19 cellular contexts compared by ENCODE assay signal in the genomic region with DNA sequence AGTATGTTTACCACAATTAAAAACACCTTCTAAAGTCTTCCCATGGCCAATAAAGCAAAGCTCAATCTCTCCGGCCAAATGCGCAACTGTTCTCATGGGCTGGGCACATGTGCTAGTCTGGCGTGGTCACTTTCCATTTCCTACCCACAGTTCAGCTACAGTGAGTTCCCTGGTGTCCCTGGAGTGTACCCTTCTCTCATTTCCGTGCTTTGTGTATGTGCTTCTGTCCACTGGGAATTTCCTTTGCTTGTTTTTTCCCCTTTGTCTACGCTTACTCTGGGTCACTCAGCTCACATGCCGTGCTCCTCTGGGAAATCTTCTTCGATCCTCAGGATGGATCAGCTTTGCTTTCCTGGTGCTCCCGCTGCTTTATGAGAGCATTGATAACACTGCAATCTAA.
"Had no signal": no experiment of that assay in that cellular context is flagged by ENCODE, and none has a peak within 500 bp of the region (broad histone marks: within the 10 kb centered on the region; RNA-seq: fewer than 3 reads in every experiment).

No MANE protein-coding gene starts in this region.

- DNase-seq: activated CD4-positive, alpha-beta T cell treated with anti-CD3 and anti-CD28 coated beads for 1 hour; activated CD8-positive, alpha-beta memory T cell treated with anti-CD3 and anti-CD28 coated beads for 24 hours; activated CD8-positive, alpha-beta memory T cell treated with anti-CD3 and anti-CD28 coated beads, Interleukin-2, amount 50 U/mL, for 48 hours; activated effector memory CD4-positive, alpha-beta T cell treated with anti-CD3 and anti-CD28 coated beads, Interleukin-2, amount 50 U/mL, for 16 hours; activated T-cell treated with anti-CD3 and anti-CD28 coated beads, Interleukin-2, amount 50 U/mL, for 48 hours; cerebellar nuclear complex; effector memory CD4-positive, alpha-beta T cell; esophagus squamous epithelium; kidney; naive thymus-derived CD8-positive, alpha-beta T cell; stimulated activated CD4-positive, alpha-beta T cell treated with anti-CD3 and anti-CD28 coated beads, Interleukin-2, amount 100 ng/mL, for 24 hours; T-helper 2 cell; transverse colon; WERI-Rb-1 had no signal

- H3K4me1 ChIP-seq: breast epithelium, esophagus squamous epithelium, parathyroid adenoma, suprapubic skin, transverse colon, vagina had no signal

- H3K27ac ChIP-seq: esophagus squamous epithelium, neutrophil, parathyroid adenoma, suprapubic skin, transverse colon, vagina, WERI-Rb-1 had no signal

- H3K9me3 ChIP-seq: breast epithelium, esophagus squamous epithelium, neutrophil, suprapubic skin, transverse colon, vagina had no signal

- H3K36me3 ChIP-seq: breast epithelium, esophagus squamous epithelium, neutrophil, suprapubic skin, transverse colon, vagina, WERI-Rb-1 had no signal

- ATAC-seq: naive thymus-derived CD8-positive, alpha-beta T cell had no signal

- H3K4me3 ChIP-seq: breast epithelium, esophagus squamous epithelium, suprapubic skin, transverse colon, vagina had no signal

- H3K27me3 ChIP-seq: breast epithelium, esophagus squamous epithelium, neutrophil, suprapubic skin, transverse colon, vagina had no signal
